ENCODE assay signal across 25 cellular contexts in the genomic region with DNA sequence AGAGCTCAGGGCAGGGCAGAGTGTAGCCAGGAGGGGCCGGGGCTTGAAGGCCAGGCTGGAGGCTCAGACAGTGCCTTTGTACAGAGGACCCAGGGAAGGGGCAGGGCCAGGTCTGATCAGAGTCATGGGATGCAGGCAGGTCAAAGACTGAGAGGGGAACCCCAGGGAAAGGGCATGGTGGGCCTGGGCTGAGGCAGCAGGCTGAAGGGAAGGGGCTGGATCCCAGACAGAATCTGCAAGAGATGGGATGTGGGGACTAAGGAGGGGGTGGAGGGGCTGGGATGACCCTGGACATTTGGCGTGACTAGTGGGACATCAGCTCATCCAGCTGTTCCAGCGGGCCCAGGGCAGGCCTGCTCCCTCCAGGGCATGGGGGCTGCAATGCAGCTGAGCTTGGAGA.
"Had no signal": no experiment of that assay in that cellular context is flagged by ENCODE, and none has a peak within 500 bp of the region (broad histone marks: within the 10 kb centered on the region; RNA-seq: fewer than 3 reads in every experiment).

No MANE protein-coding gene starts in this region.

- H3K9me3 Mint-ChIP-seq: naive thymus-derived CD8-positive, alpha-beta T cell; nephron progenitor cell; stimulated activated naive B cell treated with anti-CD40 and anti-IgM and Interleukin-4, amounts not matched to agents 10 μg/mL and 1 μg/mL and 100 μg/mL, for 72 hours; stimulated activated naive CD8-positive, alpha-beta T cell treated with anti-CD3 and anti-CD28 coated beads, Interleukin-15, Interleukin-2, amounts not matched to agents 100 ng/mL and 50 ng/mL, for 24 hours had no signal

- H3K27ac ChIP-seq: coronary artery, esophagus muscularis mucosa, foreskin keratinocyte, gastroesophageal sphincter, hepatocyte, lower lobe of right lung, pancreas, sigmoid colon, thoracic aorta, tibial nerve, upper lobe of left lung had no signal

- H3K4me1 Mint-ChIP-seq: stimulated activated naive B cell treated with anti-CD40 and anti-IgM and Interleukin-4, amounts not matched to agents 10 μg/mL and 1 μg/mL and 100 μg/mL, for 72 hours had no signal

- H3K27me3 ChIP-seq: esophagus muscularis mucosa, foreskin keratinocyte, gastroesophageal sphincter, heart left ventricle, hepatocyte, pancreas, sigmoid colon, tibial nerve, upper lobe of left lung had no signal

- H2AFZ ChIP-seq: hepatocyte had no signal

- H3K4me3 ChIP-seq: coronary artery, esophagus muscularis mucosa, gastroesophageal sphincter, heart left ventricle, hepatocyte, lower lobe of right lung, pancreas, sigmoid colon, thoracic aorta, tibial nerve, upper lobe of left lung had no signal

- H3K4me1 ChIP-seq: foreskin keratinocyte, gastroesophageal sphincter, lower lobe of right lung, pancreas, sigmoid colon, upper lobe of left lung had no signal

- H3K4me3 Mint-ChIP-seq: naive thymus-derived CD8-positive, alpha-beta T cell; nephron progenitor cell; stimulated activated naive B cell treated with anti-CD40 and anti-IgM and Interleukin-4, amounts not matched to agents 10 μg/mL and 1 μg/mL and 100 μg/mL, for 72 hours; stimulated activated naive CD8-positive, alpha-beta T cell treated with anti-CD3 and anti-CD28 coated beads, Interleukin-15, Interleukin-2, amounts not matched to agents 100 ng/mL and 50 ng/mL, for 24 hours had no signal

- H3K27me3 Mint-ChIP-seq: naive thymus-derived CD8-positive, alpha-beta T cell; progenitor cell of endocrine pancreas; stimulated activated naive B cell treated with anti-CD40 and anti-IgM and Interleukin-4, amounts not matched to agents 10 μg/mL and 1 μg/mL and 100 μg/mL, for 72 hours; stimulated activated naive CD8-positive, alpha-beta T cell treated with anti-CD3 and anti-CD28 coated beads, Interleukin-15, Interleukin-2, amounts not matched to agents 100 ng/mL and 50 ng/mL, for 24 hours had no signal

- H3K9me3 ChIP-seq: esophagus muscularis mucosa, gastroesophageal sphincter, heart left ventricle, lower lobe of right lung, pancreas, sigmoid colon, thoracic aorta, tibial nerve, upper lobe of left lung had no signal

- ATAC-seq: foreskin keratinocyte; gastroesophageal sphincter; heart left ventricle; left colon; left ventricle myocardium superior; lower lobe of right lung; naive thymus-derived CD8-positive, alpha-beta T cell; pancreas; right cardiac atrium; stimulated activated naive B cell treated with anti-CD40 and anti-IgM and Interleukin-4, amounts not matched to agents 10 μg/mL and 1 μg/mL and 100 μg/mL, for 72 hours had no signal

- H3K27ac Mint-ChIP-seq: naive thymus-derived CD8-positive, alpha-beta T cell; nephron progenitor cell; progenitor cell of endocrine pancreas; stimulated activated naive B cell treated with anti-CD40 and anti-IgM and Interleukin-4, amounts not matched to agents 10 μg/mL and 1 μg/mL and 100 μg/mL, for 72 hours; stimulated activated naive CD8-positive, alpha-beta T cell treated with anti-CD3 and anti-CD28 coated beads, Interleukin-15, Interleukin-2, amounts not matched to agents 100 ng/mL and 50 ng/mL, for 24 hours had no signal

- H3K79me2 ChIP-seq: hepatocyte had no signal

- H3K4me2 ChIP-seq: hepatocyte had no signal

- DNase-seq: dermis blood vessel endothelial cell; effector memory CD4-positive, alpha-beta T cell; foreskin keratinocyte; heart left ventricle; left colon; lower lobe of right lung; naive thymus-derived CD8-positive, alpha-beta T cell; nephron progenitor cell; occipital lobe; pancreas; sigmoid colon; stimulated activated CD4-positive, alpha-beta T cell treated with anti-CD3 and anti-CD28 coated beads, Interleukin-2, amount 100 ng/mL, for 24 hours; stimulated activated CD4-positive, alpha-beta T cell treated with anti-CD3 and anti-CD28 coated beads, Interleukin-4, amount 100 ng/mL, for 24 hours; stimulated activated naive B cell treated with anti-CD40 and anti-IgM and Interleukin-4, amounts not matched to agents 10 μg/mL and 1 μg/mL and 100 μg/mL, for 72 hours; upper lobe of left lung had no signal
